ENCODE assay signal across 34 cellular contexts in the genomic region with DNA sequence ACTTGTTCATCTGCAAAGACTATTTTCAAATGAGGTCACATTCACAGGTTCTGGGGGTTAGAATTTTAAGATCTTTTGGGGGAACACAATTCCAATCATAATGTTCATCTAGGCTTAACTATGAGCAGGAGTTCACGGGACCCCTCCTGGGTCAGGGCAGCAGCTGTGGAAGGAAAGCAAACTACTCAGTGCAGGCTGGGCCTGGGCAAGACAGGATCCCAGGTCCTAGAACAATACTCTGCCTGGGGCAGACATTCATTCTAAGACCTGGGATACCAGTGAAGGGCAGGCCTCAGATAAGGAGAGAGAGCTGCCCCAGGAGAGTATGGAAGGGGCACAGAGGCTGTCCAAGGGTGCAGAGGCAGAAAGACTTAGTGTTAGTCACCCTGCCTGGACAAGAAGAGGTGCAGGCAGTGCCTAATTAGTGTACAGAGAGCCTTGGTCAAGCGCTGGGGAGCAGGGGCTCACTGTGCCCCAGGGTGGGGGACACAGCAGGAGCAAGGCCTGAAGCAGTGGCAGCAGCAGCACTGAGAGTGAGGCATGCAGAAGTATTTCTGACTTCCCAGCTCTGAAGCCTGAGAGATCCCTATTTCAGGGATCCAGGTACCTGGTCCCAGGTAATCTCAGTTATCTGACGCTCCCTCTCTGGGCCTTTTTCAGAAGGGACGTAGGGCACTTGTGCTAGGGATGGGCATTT.
"Had no signal": no experiment of that assay in that cellular context is flagged by ENCODE, and none has a peak within 500 bp of the region (broad histone marks: within the 10 kb centered on the region; RNA-seq: fewer than 3 reads in every experiment).

No MANE protein-coding gene starts in this region.

- H3K4me3 ChIP-seq: ascending aorta, cardiac muscle cell, MG63, SJSA1 had no signal

- H3K36me3 Mint-ChIP-seq: activated CD4-positive, alpha-beta memory T cell treated with anti-CD3 and anti-CD28 coated beads for 36 hours; activated CD8-positive, alpha-beta memory T cell treated with anti-CD3 and anti-CD28 coated beads, Interleukin-2, amount 10 ng/mL, durations not matched to agents 7 days and 5 days; activated naive CD4-positive, alpha-beta T cell treated with anti-CD3 and anti-CD28 coated beads, Interleukin-2, amount 50 U/mL, for 24 hours; activated naive CD8-positive, alpha-beta T cell treated with anti-CD3 and anti-CD28 coated beads, Interleukin-2, amount 10 ng/mL, durations not matched to agents 7 days and 5 days had no signal

- H3K4me3 Mint-ChIP-seq: activated CD4-positive, alpha-beta memory T cell treated with anti-CD3 and anti-CD28 coated beads for 36 hours; activated CD8-positive, alpha-beta memory T cell treated with anti-CD3 and anti-CD28 coated beads, Interleukin-2, amount 10 ng/mL, durations not matched to agents 7 days and 5 days; activated naive CD4-positive, alpha-beta T cell treated with anti-CD3 and anti-CD28 coated beads, Interleukin-2, amount 50 U/mL, for 24 hours; activated naive CD8-positive, alpha-beta T cell treated with anti-CD3 and anti-CD28 coated beads, Interleukin-2, amount 10 ng/mL, durations not matched to agents 7 days and 5 days had no signal

- H3K9me3 ChIP-seq: ascending aorta, MG63, SJSA1 had no signal

- H3K4me1 ChIP-seq: ascending aorta had no signal

- H3K36me3 ChIP-seq: ascending aorta, cardiac muscle cell, MG63, SJSA1 had no signal

- ATAC-seq: activated CD8-positive, alpha-beta memory T cell treated with anti-CD3 and anti-CD28 coated beads, Interleukin-2, amount 10 ng/mL, durations not matched to agents 7 days and 5 days; Panc1; SK-N-SH treated with all-trans-retinoic acid at 6 μM for 48 hours had no signal

- H3K27me3 Mint-ChIP-seq: activated CD4-positive, alpha-beta memory T cell treated with anti-CD3 and anti-CD28 coated beads for 36 hours; activated CD8-positive, alpha-beta memory T cell treated with anti-CD3 and anti-CD28 coated beads, Interleukin-2, amount 10 ng/mL, durations not matched to agents 7 days and 5 days; activated naive CD4-positive, alpha-beta T cell treated with anti-CD3 and anti-CD28 coated beads, Interleukin-2, amount 50 U/mL, for 24 hours had no signal

- H3K4me1 Mint-ChIP-seq: activated CD8-positive, alpha-beta memory T cell treated with anti-CD3 and anti-CD28 coated beads, Interleukin-2, amount 10 ng/mL, durations not matched to agents 7 days and 5 days; activated naive CD4-positive, alpha-beta T cell treated with anti-CD3 and anti-CD28 coated beads, Interleukin-2, amount 50 U/mL, for 24 hours; activated naive CD8-positive, alpha-beta T cell treated with anti-CD3 and anti-CD28 coated beads, Interleukin-2, amount 10 ng/mL, durations not matched to agents 7 days and 5 days had no signal

- H3K27ac Mint-ChIP-seq: activated CD4-positive, alpha-beta memory T cell treated with anti-CD3 and anti-CD28 coated beads for 36 hours; activated CD8-positive, alpha-beta memory T cell treated with anti-CD3 and anti-CD28 coated beads, Interleukin-2, amount 10 ng/mL, durations not matched to agents 7 days and 5 days; activated naive CD4-positive, alpha-beta T cell treated with anti-CD3 and anti-CD28 coated beads, Interleukin-2, amount 50 U/mL, for 24 hours; activated naive CD8-positive, alpha-beta T cell treated with anti-CD3 and anti-CD28 coated beads, Interleukin-2, amount 10 ng/mL, durations not matched to agents 7 days and 5 days; activated T-helper 2 cell treated with anti-CD3 and anti-CD28 coated beads, Interferon-gamma antibody, Interleukin-2, Interleukin-4, amounts not matched to agents 10 μg/mL and 5 μg/mL and 100 μg/mL, durations not matched to agents 14 hours and 24 hours and 36 hours had no signal

- DNase-seq: activated CD4-positive, alpha-beta memory T cell treated with anti-CD3 and anti-CD28 coated beads for 36 hours; activated CD4-positive, alpha-beta T cell treated with anti-CD3 and anti-CD28 coated beads, Interleukin-2, amount 50 U/mL, for 1 hour; activated CD4-positive, CD25-positive, alpha-beta regulatory T cell; activated CD8-positive, alpha-beta memory T cell treated with anti-CD3 and anti-CD28 coated beads, Interleukin-2, amount 10 ng/mL, durations not matched to agents 7 days and 5 days; activated gamma-delta T cell; activated naive CD4-positive, alpha-beta T cell treated with Interleukin-2 at 50 U/mL for 16 hours; activated naive CD8-positive, alpha-beta T cell treated with anti-CD3 and anti-CD28 coated beads, Interleukin-2, amount 10 ng/mL, durations not matched to agents 7 days and 5 days; activated T-cell treated with anti-CD3 and anti-CD28 coated beads, Interleukin-2, amount 50 U/mL, for 1 hour; amygdala; Kasumi-1; KG1; MG63; NCI-H1048; NCI-H1105 treated with DMSO at 0.1 percent for 48 hours; NCI-H1436; NCI-H1694; NCI-H1930; NCI-H2081 treated with DMSO at 0.1 percent for 48 hours; NCI-H226; NCI-H446 treated with DMSO at 0.1 percent for 48 hours; NCI-H524; SHP77 treated with DMSO at 0.1 percent for 48 hours; SW 1271; T-helper 1 cell; T-helper 2 cell; T-helper 9 cell had no signal

- H3K27ac ChIP-seq: ascending aorta, cardiac muscle cell, SJSA1, VCaP had no signal

- H3K27me3 ChIP-seq: ascending aorta, cardiac muscle cell, MG63, SJSA1 had no signal

- H3K9me3 Mint-ChIP-seq: activated CD4-positive, alpha-beta memory T cell treated with anti-CD3 and anti-CD28 coated beads for 36 hours; activated naive CD4-positive, alpha-beta T cell treated with anti-CD3 and anti-CD28 coated beads, Interleukin-2, amount 50 U/mL, for 24 hours; activated naive CD8-positive, alpha-beta T cell treated with anti-CD3 and anti-CD28 coated beads, Interleukin-2, amount 10 ng/mL, durations not matched to agents 7 days and 5 days; activated T-helper 2 cell treated with anti-CD3 and anti-CD28 coated beads, Interferon-gamma antibody, Interleukin-2, Interleukin-4, amounts not matched to agents 10 μg/mL and 5 μg/mL and 100 μg/mL, durations not matched to agents 14 hours and 24 hours and 36 hours had no signal
